ENCODE assay signal across 21 cellular contexts in genomic region chr10:108036298-108036697, GRCh38.
"Had no signal": no experiment of that assay in that cellular context is flagged by ENCODE, and none has a peak within 500 bp of the region (broad histone marks: within the 10 kb centered on the region; RNA-seq: fewer than 3 reads in every experiment).

No MANE protein-coding gene starts in this region.

- DNase-seq: dorsolateral prefrontal cortex; effector CD4-positive, alpha-beta T cell; foreskin fibroblast; gastrocnemius medialis; glutamatergic neuron; hypothalamus; immature natural killer cell; islet precursor cell; kidney glomerular epithelial cell; mesenchymal stem cell; naive thymus-derived CD4-positive, alpha-beta T cell; psoas muscle; right cardiac atrium; small intestine; stimulated activated CD4-positive, alpha-beta T cell treated with anti-CD3 and anti-CD28 coated beads, Interleukin-15, amount 100 ng/mL, for 24 hours; stimulated activated CD4-positive, alpha-beta T cell treated with anti-CD3 and anti-CD28 coated beads, Interleukin-2, amount 100 ng/mL, for 48 hours; stimulated activated naive B cell treated with anti-CD40 and anti-IgM and Interleukin-4, amounts not matched to agents 10 μg/mL and 1 μg/mL and 100 μg/mL, for 72 hours; upper lobe of left lung had no signal

- H3K4me3 ChIP-seq: dorsolateral prefrontal cortex, gastrocnemius medialis, neural progenitor cell, psoas muscle, thoracic aorta, tibial nerve, upper lobe of left lung had no signal
